8 cellular contexts compared by ENCODE assay signal in genomic region chr4:98658287-98659105, GRCh38. TPM values are rescaled to one million over a fixed set of nuclear protein-coding genes. Genes with fewer than 3 reads are reported as not detected.
DNase-seq lines count a peak whose midpoint lies in the region; ATAC-seq and TF ChIP-seq lines count a peak whose summit lies in the region.

Gene TSPAN5 (minus strand): TSS chr4:98658611.

- H3K4me1 Mint-ChIP-seq in CD14-positive monocyte = peaks cover 30% of the 10 kb centered on the region

- no peaks in the 10 kb centered on the region for H3K9me2 ChIP-seq in OCI-LY1 (ENCODE audit: low read depth, low read length)

- H3K4me3 ChIP-seq in OCI-LY1 (ENCODE audit: low read depth, low read length, poor library complexity, severe bottlenecking) (peak within 1 kb of the TSS; percentile 55), mucosa of descending colon (peak within 1 kb of the TSS; percentile 28)

- H3K27me3 Mint-ChIP-seq in CD14-positive monocyte (ENCODE audit: low read depth in 3 of 3) = peaks cover 40 to 49% (median 48%) of the 10 kb centered on the region in 3 donors

- H3K36me3 Mint-ChIP-seq in CD14-positive monocyte = peaks cover 0 to 3% of the 10 kb centered on the region in 2 donors

- intact Hi-C loops in CD14-positive monocyte (cut with micrococcal nuclease) (no loop called here), mucosa of descending colon (cut with DNase I, micrococcal nuclease) (loop anchor here in 1 of 2 donors (5.0 kb wide), 1 partner anchor 191 kb away; no protein-coding TSS in a partner anchor)

- TF ChIP-seq CTCF in CD14-positive monocyte (IDR thresholded peaks at IDR 0.05) = no peak
- no peak for TF ChIP-seq CTCF in OCI-LY1 (IDR thresholded peaks at IDR 0.05; ENCODE audit: low read length)
- no peak for TF ChIP-seq CTCF in mucosa of descending colon (IDR thresholded peaks at IDR 0.05)

- peak within 1 kb of the TSS in 2 of 7 donors; percentile 8 to 10 for H3K27ac Mint-ChIP-seq in CD14-positive monocyte

- no peak within 1 kb of the TSS for H2AFZ ChIP-seq in OCI-LY1 (ENCODE audit: low read length)

- H3K27me3 ChIP-seq in OCI-LY1 (ENCODE audit: insufficient read depth, low read length) = 0 out of 2 replicates have a peak, but pooled peaks cover 3% of the 10 kb centered on the region

- H3K9me3 Mint-ChIP-seq in CD14-positive monocyte = peaks cover 0 to 6% (median 0%) of the 10 kb centered on the region in 7 donors

- H3F3A ChIP-seq in OCI-LY1 (ENCODE audit: insufficient read depth, low read length) = no peaks in the 10 kb centered on the region

- DNase-seq in CD14-positive monocyte (ENCODE audit: low spot score) (peak; percentile 48), activated T-cell treated with anti-CD3 and anti-CD28 coated beads for 4 hours (peak; percentile 80), epithelial cell of prostate (ENCODE audit: low read depth, low spot score) (no peak), mucosa of descending colon (peak; percentile 81 to 90 (median 86))
- peak; percentile 77 to 83 for DNase-seq in stimulated activated CD8-positive, alpha-beta memory T cell treated with anti-CD3 and anti-CD28 coated beads, Interleukin-2, amount 100 ng/mL, for 48 hours (ENCODE audit: low read depth in 2 of 2)

- peaks cover 25% of the 10 kb centered on the region for H3K4me1 ChIP-seq in OCI-LY1 (ENCODE audit: insufficient read depth, low read length, severe bottlenecking)
- H3K4me1 ChIP-seq in mucosa of descending colon (ENCODE audit: low read depth) = peaks cover 8% of the 10 kb centered on the region

- no peaks in the 10 kb centered on the region for H4K20me1 ChIP-seq in OCI-LY1 (ENCODE audit: insufficient read depth, low read length)

- H3K36me3 ChIP-seq in OCI-LY1 (ENCODE audit: insufficient read depth, low read length) (no peaks in the 10 kb centered on the region), mucosa of descending colon (ENCODE audit: low read depth) (no peaks in the 10 kb centered on the region)

- peak within 1 kb of the TSS; percentile 75 for H3K4me2 ChIP-seq in OCI-LY1 (ENCODE audit: low read length)

- peak within 1 kb of the TSS; percentile 26; the same call in 1 of the 2 replicates for H3K9ac ChIP-seq in OCI-LY1 (ENCODE audit: low read length)

- H3K27ac ChIP-seq in OCI-LY1 (ENCODE audit: low read depth, low read length, poor library complexity, severe bottlenecking) (no peak within 1 kb of the TSS), epithelial cell of prostate (peak within 1 kb of the TSS; percentile 63)

- no peaks in the 10 kb centered on the region for H3K79me2 ChIP-seq in OCI-LY1 (ENCODE audit: insufficient read depth, low read length)

- H3K4me3 Mint-ChIP-seq in CD14-positive monocyte = peak within 1 kb of the TSS; percentile 80 to 99

- ATAC-seq in GM19395 (IDR thresholded peaks at IDR 0.05; ENCODE audit: unreplicated experiment) (peak; percentile 57), HG03469 (IDR thresholded peaks at IDR 0.05; ENCODE audit: unreplicated experiment) (peak; percentile 38), mucosa of descending colon (peak; percentile 94)

- no peaks in the 10 kb centered on the region for H3K9me3 ChIP-seq in OCI-LY1 (ENCODE audit: low read length)
- H3K9me3 ChIP-seq in mucosa of descending colon = no peaks in the 10 kb centered on the region

RNA-seq across cellular contexts. Expression of gene TSPAN5, which starts in this region (rescaled TPM):
- polyA plus RNA-seq in CD14-positive monocyte = 1 to 10 TPM in 1 of 2 donors, under 1 TPM in 1; 0.13 to 1.1 TPM
- total RNA-seq in mucosa of descending colon = 10 to 100 TPM in 1 of 3 donors, 1 to 10 TPM in 2; 3.9 to 11.8 (median 4.9) TPM

Comparison
In these comparisons a context has a peak if more than half of its experiments do, and no peak if none do; other contexts are left out.
1. ATAC-seq: peak in every context shown above with its lines; median percentile 94 in mucosa of descending colon; 57 in GM19395; 38 in HG03469.